ENCODE assay signal across 10 cellular contexts in genomic region chr5:80109549-80110478, GRCh38.
A peak's percentile ranks its signal among the peaks of the same experiment; 100 is the strongest.
DNase-seq lines count a peak whose midpoint lies in the region; ATAC-seq, FAIRE-seq and TF ChIP-seq lines count a peak whose summit lies in the region.
"Had no signal": no experiment of that assay in that cellular context is flagged by ENCODE, and none has a peak within 500 bp of the region (broad histone marks: within the 10 kb centered on the region; RNA-seq: fewer than 3 reads in every experiment).

No MANE protein-coding gene starts in this region.

- DNase-seq in A549 (ENCODE audit: low read depth in 1 of 2, low spot score in 1 of 2) (no peak), NCI-H69 (lab: John Stamatoyannopoulos, UW) (peak; percentile 90), hepatocyte (ENCODE audit: low spot score) (peak; percentile 43), osteoblast (ENCODE audit: insufficient read length, low spot score, missing footprints) (no peak), SKM-1 treated with dmso at 0.1 percent for 144 hours (lab: John Stamatoyannopoulos, UW; ENCODE audit: unreplicated experiment) (no peak)
- no peak for DNase-seq in stimulated activated CD4-positive, alpha-beta T cell treated with anti-CD3 and anti-CD28 coated beads, Interleukin-4, amount 100 ng/mL, for 24 hours
- DNase-seq: activated naive CD8-positive, alpha-beta T cell treated with anti-CD3 and anti-CD28 coated beads for 36 hours had no signal

- no peak for TF ChIP-seq EP300 in A549 (IDR thresholded peaks at IDR 0.05)

- H2AFZ ChIP-seq in hepatocyte (no peak overlapping the region), osteoblast (ENCODE audit: low read length) (no peak overlapping the region)

- H3K4me1 ChIP-seq in A549 (no peaks in the 10 kb centered on the region), hepatocyte (ENCODE audit: insufficient read depth) (peaks cover 37% of the 10 kb centered on the region), osteoblast (ENCODE audit: insufficient read depth, low read length) (no peaks in the 10 kb centered on the region)

- H3K4me2 ChIP-seq in A549: no peak overlapping the region
- H3K4me2 ChIP-seq in hepatocyte: peak overlapping the region; percentile 67
- H3K4me2 ChIP-seq in osteoblast (ENCODE audit: insufficient read depth, low read length): no peak overlapping the region

- ATAC-seq in A549: peak; percentile 43 to 46; a peak in 4 of 6 replicates
- peak; percentile 77 for ATAC-seq in GM21737 (IDR thresholded peaks at IDR 0.05; ENCODE audit: unreplicated experiment)
- ATAC-seq in HG02973 (IDR thresholded peaks at IDR 0.05; ENCODE audit: unreplicated experiment): no peak

- H3K9me3 ChIP-seq in A549 (no peaks in the 10 kb centered on the region), hepatocyte (ENCODE audit: low read depth) (no peaks in the 10 kb centered on the region), osteoblast (ENCODE audit: low read depth, low read length) (no peaks in the 10 kb centered on the region)

- no peaks in the 10 kb centered on the region for H3K9me2 ChIP-seq in hepatocyte (replicated peaks; ENCODE audit: insufficient read depth)

- TF ChIP-seq POLR2A in A549 (IDR thresholded peaks at IDR 0.05; ENCODE audit: low read length): no peak

- CTCF ChIA-PET in A549 (lab: Yijun Ruan, JAX): interaction anchor here (0.9 to 1.9 kb wide), 6 partner anchors 10 to 198 kb away, joined by 3 to 6 read pairs (median 4); no protein-coding TSS in a partner anchor

- no peaks in the 10 kb centered on the region for H3K27me3 ChIP-seq in hepatocyte
- no peaks in the 10 kb centered on the region for H3K27me3 ChIP-seq in osteoblast (ENCODE audit: insufficient read depth, low read length)

- H3K79me2 ChIP-seq in hepatocyte (no peaks in the 10 kb centered on the region), osteoblast (ENCODE audit: insufficient read depth, low read length) (no peaks in the 10 kb centered on the region)

- WGBS in A549 (ENCODE audit: missing lambda C conversion rate): 51% methylated on average over 8 of the region's 9 CpGs
- WGBS in hepatocyte (ENCODE audit: low lambda C conversion rate, missing lambda C conversion rate): 34% methylated on average over 9 of the region's 9 CpGs

- no peak overlapping the region for H3K27ac ChIP-seq in A549
- H3K27ac ChIP-seq in hepatocyte: peak overlapping the region; percentile 68
- H3K27ac ChIP-seq in osteoblast (ENCODE audit: low read depth, low read length): no peak overlapping the region

- H4K20me1 ChIP-seq in hepatocyte (ENCODE audit: insufficient read depth, poor library complexity, severe bottlenecking) (no peaks in the 10 kb centered on the region), osteoblast (ENCODE audit: insufficient read depth, low read length) (no peaks in the 10 kb centered on the region)

- no peak for FAIRE-seq in A549 (lab: Jason Lieb, UNC)
- FAIRE-seq: frontal cortex had no signal

- no peak for TF ChIP-seq RAD21 in A549 (conservative IDR thresholded peaks at IDR 0.05 in 1 of 2, IDR thresholded peaks at IDR 0.05 in 1 of 2)

- H3K4me3 ChIP-seq in A549: no peak overlapping the region
- H3K4me3 ChIP-seq in hepatocyte: no peak overlapping the region
- no peak overlapping the region for H3K4me3 ChIP-seq in osteoblast (ENCODE audit: insufficient read depth, low read length)

- H3K36me3 ChIP-seq in hepatocyte (replicated peaks; ENCODE audit: insufficient read depth, low read depth) (no peaks in the 10 kb centered on the region), osteoblast (ENCODE audit: insufficient read depth, low read length) (no peaks in the 10 kb centered on the region)

- no peak for TF ChIP-seq CTCF in A549 (IDR thresholded peaks at IDR 0.05)
- no peak for TF ChIP-seq CTCF in hepatocyte (IDR thresholded peaks at IDR 0.05; ENCODE audit: poor library complexity)
- no peak for TF ChIP-seq CTCF in osteoblast (IDR thresholded peaks at IDR 0.05; ENCODE audit: extremely low read depth, low read depth, low read length)

- POLR2A ChIA-PET in A549 (lab: Yijun Ruan, JAX): interaction anchor here (1.3 kb wide), 1 partner anchor 147 kb away, joined by 3 read pairs; no protein-coding TSS in a partner anchor

TF ChIP-seq in A549, 52 proteins besides CTCF, POLR2A, EP300 and RAD21:
- TF ChIP-seq HOXA7 (CRISPR knock-in tag; IDR thresholded peaks at IDR 0.05): no peak
- no peak for TF ChIP-seq POLR2AphosphoS2 (conservative IDR thresholded peaks at IDR 0.05; ENCODE audit: low read length)
- TF ChIP-seq RCOR1 (IDR thresholded peaks at IDR 0.05; ENCODE audit: low read depth, low read length): no peak
- TF ChIP-seq ZC3H11A (IDR thresholded peaks at IDR 0.05): no peak
- no peak for TF ChIP-seq SMC3 (IDR thresholded peaks at IDR 0.05)
- no peak for TF ChIP-seq E2F6 (IDR thresholded peaks at IDR 0.05; ENCODE audit: borderline replicate concordance, low read depth)
- no peak for TF ChIP-seq GATA3 (IDR thresholded peaks at IDR 0.05; ENCODE audit: borderline replicate concordance)
- no peak for TF ChIP-seq EHMT2 (IDR thresholded peaks at IDR 0.05; ENCODE audit: low read depth)
- no peak for TF ChIP-seq HOXB5 (CRISPR knock-in tag; IDR thresholded peaks at IDR 0.05)
- TF ChIP-seq FOSB (CRISPR knock-in tag; IDR thresholded peaks at IDR 0.05): no peak

Comparison
In these comparisons a context has a peak if more than half of its experiments do, and no peak if none do; other contexts are left out.
1. DNase-seq: peak in NCI-H69 (single experiment) and hepatocyte (single experiment); none in A549 (0 of 2), osteoblast (single experiment), SKM-1 treated with dmso at 0.1 percent for 144 hours (single experiment) and stimulated activated CD4-positive, alpha-beta T cell treated with anti-CD3 and anti-CD28 coated beads, Interleukin-4, amount 100 ng/mL, for 24 hours (single experiment).